23 cellular contexts compared by ENCODE assay signal in the genomic region with DNA sequence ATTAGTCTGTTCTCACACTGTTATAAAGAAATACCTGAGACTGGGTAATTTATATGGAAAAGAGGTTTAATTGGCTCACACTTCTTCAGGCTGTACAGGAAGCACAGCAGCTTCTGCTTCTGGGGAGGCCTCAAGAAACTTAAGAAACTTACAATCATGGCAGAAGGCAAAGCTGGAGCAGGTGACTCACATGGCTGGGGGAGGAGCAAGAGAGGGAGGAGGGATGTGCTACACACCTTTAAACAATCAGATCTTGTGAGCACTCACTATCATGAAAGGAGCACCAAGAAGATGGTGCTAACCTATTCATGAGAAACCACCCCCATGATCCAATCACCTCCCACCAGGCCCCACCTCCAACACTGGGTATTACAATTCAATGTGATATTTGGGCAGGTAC.
DNase-seq lines count a peak whose midpoint lies in the region; ATAC-seq, FAIRE-seq and TF ChIP-seq lines count a peak whose summit lies in the region.
"Had no signal": no experiment of that assay in that cellular context is flagged by ENCODE, and none has a peak within 500 bp of the region (broad histone marks: within the 10 kb centered on the region; RNA-seq: fewer than 3 reads in every experiment).

No MANE protein-coding gene starts in this region.

- H3K27me3 Mint-ChIP-seq in CD8-positive, alpha-beta T cell (ENCODE audit: low read depth): no peaks in the 10 kb centered on the region

- H3K9me2 ChIP-seq in PC-3 (replicated peaks; ENCODE audit: low read length): no peaks in the 10 kb centered on the region

- H3K9ac ChIP-seq in PC-3 (ENCODE audit: low read length): no peak overlapping the region

- no peak overlapping the region for H2AFZ ChIP-seq in PC-3 (ENCODE audit: low read length)

- H3K27ac ChIP-seq in A549: peak overlapping the region; percentile 94 to 95; a peak in 5 of 6 replicates
- H3K27ac ChIP-seq in PC-3 (ENCODE audit: low read length): no peak overlapping the region
- H3K27ac ChIP-seq in epithelial cell of prostate: peak overlapping the region; percentile 99
- H3K27ac ChIP-seq in esophagus muscularis mucosa (replicated peaks in 1 of 4): no peak overlapping the region
- H3K27ac ChIP-seq in CD8-positive, alpha-beta T cell (ENCODE audit: low read depth, low read length): no peak overlapping the region
- H3K27ac ChIP-seq: Peyer's patch, SJSA1 had no signal

- no TSS peak for BruUV-seq in PC-3 (replicated peaks; lab: Mats Ljungman, UMichigan)

- TF ChIP-seq POLR2A in A549 (IDR thresholded peaks at IDR 0.05; ENCODE audit: low read length): no peak
- TF ChIP-seq POLR2A in esophagus muscularis mucosa (IDR thresholded peaks at IDR 0.05; ENCODE audit: low read depth): no peak

- H3K4me3 ChIP-seq in A549: no peak overlapping the region
- H3K4me3 ChIP-seq in PC-3 (ENCODE audit: low read length): no peak overlapping the region
- H3K4me3 ChIP-seq in esophagus muscularis mucosa: no peak overlapping the region
- no peak overlapping the region for H3K4me3 ChIP-seq in CD8-positive, alpha-beta T cell (ENCODE audit: low read depth, low read length)
- H3K4me3 ChIP-seq: Peyer's patch, SJSA1 had no signal

- TF ChIP-seq RAD21 in A549 (conservative IDR thresholded peaks at IDR 0.05 in 1 of 2, IDR thresholded peaks at IDR 0.05 in 1 of 2): no peak

- H3K9me3 Mint-ChIP-seq in CD8-positive, alpha-beta T cell: peaks cover 5% of the 10 kb centered on the region

- no peaks in the 10 kb centered on the region for H3K79me2 ChIP-seq in PC-3 (ENCODE audit: low read length)

- H3K27ac Mint-ChIP-seq in CD8-positive, alpha-beta T cell: no peak overlapping the region
- H3K27ac Mint-ChIP-seq: CD14-positive monocyte had no signal

- peaks cover 22% of the 10 kb centered on the region for H3F3A ChIP-seq in PC-3 (ENCODE audit: low read length, unreplicated experiment)

- H3K4me1 Mint-ChIP-seq in CD8-positive, alpha-beta T cell (ENCODE audit: low read depth): no peaks in the 10 kb centered on the region
- H3K4me1 Mint-ChIP-seq: CD14-positive monocyte had no signal

- H3K4me2 ChIP-seq in A549 (no peak overlapping the region), PC-3 (ENCODE audit: low read length) (no peak overlapping the region)

- H3K36me3 Mint-ChIP-seq in CD8-positive, alpha-beta T cell: no peaks in the 10 kb centered on the region
- H3K36me3 Mint-ChIP-seq: CD14-positive monocyte had no signal

- peak; percentile 30 for DNase-seq in activated CD4-positive, alpha-beta T cell treated with anti-CD3 and anti-CD28 coated beads for 48 hours
- DNase-seq in activated CD4-positive, alpha-beta T cell treated with anti-CD3 and anti-CD28 coated beads for 1 hour: no peak
- no peak for DNase-seq in A549 (ENCODE audit: low read depth in 1 of 2, low spot score in 1 of 2)
- DNase-seq in PC-3: peak; percentile 13
- DNase-seq in epithelial cell of prostate (ENCODE audit: low read depth, low spot score): no peak
- DNase-seq in esophagus muscularis mucosa (ENCODE audit: extremely low spot score): no peak
- DNase-seq in NCI-H1930 (lab: John Stamatoyannopoulos, UW): no peak
- no peak for DNase-seq in CD8-positive, alpha-beta T cell
- DNase-seq: 8988T; DMS79; H7; KBM-7; NCI-H1105; NCI-H146; NCI-H2029 treated with DMSO at 0.1 percent for 48 hours; NCI-H345; NCI-H524; NCI-H774; NK-92 treated with Interleukin-12 subunit alpha and Interleukin-12 subunit beta, amount 100 ng/mL, for 24 hours; Peyer's patch had no signal

- CTCF ChIA-PET in A549 (lab: Yijun Ruan, JAX) (no interaction called here), PC-3 (lab: Charles Lee) (no interaction called here)
- CTCF ChIA-PET in CD8-positive, alpha-beta T cell (lab: Charles Lee): no interaction called here

- POLR2A ChIA-PET in A549 (lab: Yijun Ruan, JAX): no interaction called here
- POLR2A ChIA-PET in PC-3 (lab: Charles Lee; ENCODE audit: unreplicated experiment): no interaction called here
- POLR2A ChIA-PET in CD8-positive, alpha-beta T cell (lab: Charles Lee): no interaction called here

- intact Hi-C loops in PC-3 (cut with micrococcal nuclease) (loop anchor here (5.0 kb wide), 1 partner anchor 1437 kb away; no protein-coding TSS in a partner anchor), esophagus muscularis mucosa (cut with DNase I) (no loop called here)
- intact Hi-C loops in CD8-positive, alpha-beta T cell (cut with DNase I, micrococcal nuclease): no loop called here

- no peak for FAIRE-seq in A549 (lab: Jason Lieb, UNC)

- peaks cover 30% of the 10 kb centered on the region for H3K4me1 ChIP-seq in A549
- H3K4me1 ChIP-seq in PC-3 (ENCODE audit: insufficient read depth, low read length): peaks cover 40% of the 10 kb centered on the region
- peaks cover 27 to 34% (median 30%) of the 10 kb centered on the region in 4 donors for H3K4me1 ChIP-seq in esophagus muscularis mucosa
- H3K4me1 ChIP-seq in CD8-positive, alpha-beta T cell (ENCODE audit: insufficient read depth, low read length): no peaks in the 10 kb centered on the region
- H3K4me1 ChIP-seq: Peyer's patch had no signal

- H3K27me3 ChIP-seq in PC-3 (ENCODE audit: low read length): no peaks in the 10 kb centered on the region
- no peaks in the 10 kb centered on the region for H3K27me3 ChIP-seq in esophagus muscularis mucosa
- no peaks in the 10 kb centered on the region for H3K27me3 ChIP-seq in CD8-positive, alpha-beta T cell (ENCODE audit: insufficient read depth, low read length)
- H3K27me3 ChIP-seq: Peyer's patch, SJSA1 had no signal

- H3K4me3 Mint-ChIP-seq in CD8-positive, alpha-beta T cell: no peak overlapping the region
- H3K4me3 Mint-ChIP-seq: CD14-positive monocyte had no signal

- H3K9me3 ChIP-seq in A549 (peaks cover 24% of the 10 kb centered on the region), PC-3 (ENCODE audit: low read length) (no peaks in the 10 kb centered on the region), esophagus muscularis mucosa (no peaks in the 10 kb centered on the region)
- H3K9me3 ChIP-seq in CD8-positive, alpha-beta T cell (ENCODE audit: low read length): no peaks in the 10 kb centered on the region
- H3K9me3 ChIP-seq: Peyer's patch, SJSA1 had no signal

- H4K20me1 ChIP-seq in PC-3 (ENCODE audit: low read length): no peaks in the 10 kb centered on the region

- TF ChIP-seq EP300 in A549 (IDR thresholded peaks at IDR 0.05) (no peak), esophagus muscularis mucosa (IDR thresholded peaks at IDR 0.05) (no peak)

- TF ChIP-seq CTCF in A549 (IDR thresholded peaks at IDR 0.05) (no peak), PC-3 (conservative IDR thresholded peaks at IDR 0.05; ENCODE audit: low read depth, low read length) (no peak), esophagus muscularis mucosa (IDR thresholded peaks at IDR 0.05) (no peak)
- no peak for TF ChIP-seq CTCF in CD8-positive, alpha-beta T cell (IDR thresholded peaks at IDR 0.05)

- ATAC-seq in A549: no peak
- no peak for ATAC-seq in PC-3
- ATAC-seq in CD8-positive, alpha-beta T cell: no peak
- ATAC-seq: Right ventricle myocardium inferior had no signal

- H3K36me3 ChIP-seq in PC-3 (ENCODE audit: low read depth, low read length): 0 out of 2 replicates have a peak, but pooled peaks cover 6% of the 10 kb centered on the region
- no peaks in the 10 kb centered on the region for H3K36me3 ChIP-seq in esophagus muscularis mucosa
- H3K36me3 ChIP-seq in CD8-positive, alpha-beta T cell (ENCODE audit: insufficient read depth, low read length): no peaks in the 10 kb centered on the region
- H3K36me3 ChIP-seq: Peyer's patch, SJSA1 had no signal

TF ChIP-seq in A549, 52 proteins besides CTCF, POLR2A, EP300 and RAD21:
- TF ChIP-seq EHF (CRISPR knock-in tag; IDR thresholded peaks at IDR 0.05): no peak
- TF ChIP-seq ESRRA (IDR thresholded peaks at IDR 0.05; ENCODE audit: borderline replicate concordance, low read length): no peak
- no peak for TF ChIP-seq RCOR1 (IDR thresholded peaks at IDR 0.05; ENCODE audit: low read depth, low read length)
- no peak for TF ChIP-seq HOXB13 (CRISPR knock-in tag; IDR thresholded peaks at IDR 0.05; ENCODE audit: low read depth)
- TF ChIP-seq HDAC2 (IDR thresholded peaks at IDR 0.05): no peak

Comparison
In these comparisons a context has a peak if more than half of its experiments do, and no peak if none do; other contexts are left out.
1. DNase-seq: peak in activated CD4-positive, alpha-beta T cell treated with anti-CD3 and anti-CD28 coated beads for 48 hours (single experiment) and PC-3 (single experiment); none in activated CD4-positive, alpha-beta T cell treated with anti-CD3 and anti-CD28 coated beads for 1 hour (single experiment), A549 (0 of 2), epithelial cell of prostate (single experiment), esophagus muscularis mucosa (single experiment), NCI-H1930 (0 of 2) and CD8-positive, alpha-beta T cell (0 of 7).
2. H3K27ac ChIP-seq: peak in A549 (2 of 2) and epithelial cell of prostate (single experiment); none in PC-3 (single experiment), esophagus muscularis mucosa (0 of 4) and CD8-positive, alpha-beta T cell (single experiment).